Comparison of ENCODE assay signal across 8 cellular contexts in genomic region chr12:122981587-122982493, GRCh38. TPM values are rescaled to one million over a fixed set of nuclear protein-coding genes. Genes with fewer than 3 reads are reported as not detected.
DNase-seq lines count a peak whose midpoint lies in the region; ATAC-seq and TF ChIP-seq lines count a peak whose summit lies in the region.

No MANE protein-coding gene starts in this region.

- H3K27ac ChIP-seq in SK-N-SH (ENCODE audit: low read depth in 2 of 2, low read length in 1 of 2) (peak overlapping the region in 1 of 2 experiments; percentile 51; a peak in 2 of 4 replicates), iPS DF 6.9 (ENCODE audit: low read length) (no peak overlapping the region)

- peaks cover 60% of the 10 kb centered on the region; the same call in 1 of the 2 replicates for H3K79me2 ChIP-seq in SK-N-SH (ENCODE audit: insufficient read depth)

- H3K36me3 ChIP-seq in SK-N-SH (replicated peaks in 1 of 2; ENCODE audit: control insufficient read depth in 1 of 2, insufficient read depth in 2 of 2, low read length in 1 of 2), result peaks cover 0 to 25% of the 10 kb centered on the region in 2 experiments
- peaks cover 7% of the 10 kb centered on the region for H3K36me3 ChIP-seq in iPS DF 6.9 (ENCODE audit: control insufficient read depth, insufficient read depth, low read length)

- H3K4me1 ChIP-seq in SK-N-SH (ENCODE audit: control insufficient read depth in 1 of 2, insufficient read depth in 2 of 2, low read depth in 1 of 2, low read length in 1 of 2), result peaks cover 13 to 33% of the 10 kb centered on the region in 2 experiments; a peak in 3 of 4 replicates
- H3K4me1 ChIP-seq in iPS DF 6.9 (ENCODE audit: control insufficient read depth, insufficient read depth, low read length), result peaks cover 2% of the 10 kb centered on the region

- H3K27ac Mint-ChIP-seq in WTC11, result no peak overlapping the region
- H3K27ac Mint-ChIP-seq in stimulated activated naive B cell treated with anti-CD40 and anti-IgM and Interleukin-4, amounts not matched to agents 10 μg/mL and 1 μg/mL and 100 μg/mL, for 72 hours, result peak overlapping the region; percentile 96

- no peak overlapping the region for H2AFZ ChIP-seq in SK-N-SH (ENCODE audit: low read depth)

- POLR2A ChIA-PET in SK-N-SH (lab: Yijun Ruan, JAX), result interaction anchor here (0.8 to 1.0 kb wide), 2 partner anchors 13 to 250 kb away, joined by 3 read pairs; partner anchors contain the start of gene MPHOSPH9
- POLR2A ChIA-PET in WTC11 (lab: Charles Lee), result no interaction called here

- TF ChIP-seq CTCF in SK-N-SH (IDR thresholded peaks at IDR 0.05), result no peak
- TF ChIP-seq CTCF in WTC11 (IDR thresholded peaks at IDR 0.05), result no peak

- H3K9me2 ChIP-seq in SK-N-SH, result no peaks in the 10 kb centered on the region

- 79% methylated on average over 24 of the region's 26 CpGs for WGBS in SK-N-SH (ENCODE audit: low lambda C conversion rate)
- WGBS in iPS DF 6.9 (ENCODE audit: insufficient coverage, insufficient read length), result no CpG with 5 or more reads among the region's 26 CpGs

- H3K4me1 Mint-ChIP-seq in WTC11, result peaks cover 21% of the 10 kb centered on the region
- H3K4me1 Mint-ChIP-seq in stimulated activated naive B cell treated with anti-CD40 and anti-IgM and Interleukin-4, amounts not matched to agents 10 μg/mL and 1 μg/mL and 100 μg/mL, for 72 hours, result peaks cover 43 to 74% of the 10 kb centered on the region in 2 donors

- H3K4me3 ChIP-seq in SK-N-SH (ENCODE audit: low read depth in 2 of 2, low read length in 1 of 2), result peak overlapping the region; percentile 96
- peak overlapping the region; percentile 83; the same call in 1 of the 2 replicates for H3K4me3 ChIP-seq in iPS DF 6.9 (ENCODE audit: low read length)

- TF ChIP-seq EP300 in SK-N-SH (IDR thresholded peaks at IDR 0.05; ENCODE audit: borderline replicate concordance in 1 of 2, low read depth in 1 of 2, low read length in 1 of 2), result no peak

- peak overlapping the region; percentile 85 for H3K4me3 Mint-ChIP-seq in WTC11
- H3K4me3 Mint-ChIP-seq in stimulated activated naive B cell treated with anti-CD40 and anti-IgM and Interleukin-4, amounts not matched to agents 10 μg/mL and 1 μg/mL and 100 μg/mL, for 72 hours, result peak overlapping the region; percentile 87 to 91

- no peak for TF ChIP-seq RAD21 in SK-N-SH (IDR thresholded peaks at IDR 0.05; ENCODE audit: low read length)

- H3K4me2 ChIP-seq in SK-N-SH, result peak overlapping the region; percentile 96

- H3K27me3 Mint-ChIP-seq in WTC11 (ENCODE audit: low read depth), result no peaks in the 10 kb centered on the region
- H3K27me3 Mint-ChIP-seq in stimulated activated naive B cell treated with anti-CD40 and anti-IgM and Interleukin-4, amounts not matched to agents 10 μg/mL and 1 μg/mL and 100 μg/mL, for 72 hours, result no peaks in the 10 kb centered on the region

- H3F3A ChIP-seq in SK-N-SH (replicated peaks; ENCODE audit: insufficient read depth), result peaks cover 7% of the 10 kb centered on the region

- H4K20me1 ChIP-seq in SK-N-SH (ENCODE audit: insufficient read depth), result peaks cover 10% of the 10 kb centered on the region; the same call in 1 of the 2 replicates

- H3K9me3 Mint-ChIP-seq in WTC11, result no peaks in the 10 kb centered on the region
- H3K9me3 Mint-ChIP-seq in stimulated activated naive B cell treated with anti-CD40 and anti-IgM and Interleukin-4, amounts not matched to agents 10 μg/mL and 1 μg/mL and 100 μg/mL, for 72 hours, result no peaks in the 10 kb centered on the region

- ATAC-seq in SK-N-SH treated with all-trans-retinoic acid at 6 μM for 48 hours (no peak), WTC11 (no peak)
- ATAC-seq in stimulated activated naive B cell treated with anti-CD40 and anti-IgM and Interleukin-4, amounts not matched to agents 10 μg/mL and 1 μg/mL and 100 μg/mL, for 72 hours (replicated peaks), result no peak

- peaks cover 4% of the 10 kb centered on the region; the same call in 1 of the 2 replicates for H3K36me3 Mint-ChIP-seq in WTC11
- peaks cover 42 to 49% of the 10 kb centered on the region in 2 donors for H3K36me3 Mint-ChIP-seq in stimulated activated naive B cell treated with anti-CD40 and anti-IgM and Interleukin-4, amounts not matched to agents 10 μg/mL and 1 μg/mL and 100 μg/mL, for 72 hours

- H3K27me3 ChIP-seq in SK-N-SH (ENCODE audit: insufficient read depth), result no peaks in the 10 kb centered on the region
- no peaks in the 10 kb centered on the region for H3K27me3 ChIP-seq in iPS DF 6.9 (ENCODE audit: control insufficient read depth, insufficient read depth, low read length)

- no peaks in the 10 kb centered on the region for H3K9me3 ChIP-seq in SK-N-SH
- H3K9me3 ChIP-seq in iPS DF 6.9 (ENCODE audit: control insufficient read depth, insufficient read depth, low read length), result no peaks in the 10 kb centered on the region

- CTCF ChIA-PET in SK-N-SH (lab: Yijun Ruan, JAX) (interaction anchor here (0.6 to 5.0 kb wide), 6 partner anchors 11 to 292 kb away, joined by 3 to 25 read pairs (median 3); no protein-coding TSS in a partner anchor), WTC11 (lab: Charles Lee) (interaction anchor here (0.9 to 2.1 kb wide), 3 partner anchors 114 to 256 kb away, joined by 3 to 5 read pairs (median 4); no protein-coding TSS in a partner anchor)

- DNase-seq in SK-N-SH, result no peak
- DNase-seq in WTC11 (ENCODE audit: low spot score), result no peak
- no peak for DNase-seq in iPS DF 6.9 (ENCODE audit: low read depth, low spot score)
- no peak for DNase-seq in stimulated activated naive B cell treated with anti-CD40 and anti-IgM and Interleukin-4, amounts not matched to agents 10 μg/mL and 1 μg/mL and 100 μg/mL, for 72 hours
- DNase-seq in NCI-H2029 (lab: John Stamatoyannopoulos, UW), result no peak
- no peak for DNase-seq in HK-2 (ENCODE audit: unreplicated experiment)
- no peak for DNase-seq in GOT3 (lab: John Stamatoyannopoulos, UW)

- H3K9ac ChIP-seq in SK-N-SH, result peak overlapping the region; percentile 92

TF ChIP-seq in SK-N-SH, 30 proteins besides CTCF, POLR2A, EP300 and RAD21:
- TF ChIP-seq MEF2A (IDR thresholded peaks at IDR 0.05; ENCODE audit: borderline replicate concordance, low read depth) (no peak), RXRA (IDR thresholded peaks at IDR 0.05; ENCODE audit: borderline replicate concordance, low read depth) (no peak), FOXM1 (IDR thresholded peaks at IDR 0.05; ENCODE audit: low read depth) (no peak), USF2 (IDR thresholded peaks at IDR 0.05; ENCODE audit: borderline replicate concordance, low read depth, low read length) (no peak), FOXJ3 (CRISPR knock-in tag; IDR thresholded peaks at IDR 0.05) (no peak)
TF ChIP-seq in SK-N-SH: peak in this region for 0.

TF ChIP-seq in SK-N-SH treated with all-trans-retinoic acid at 6 μM for 48 hours, 23 proteins besides CTCF, POLR2A, EP300 and RAD21 (continues in another document):
- TF ChIP-seq TOX (CRISPR knock-in tag; IDR thresholded peaks at IDR 0.05; ENCODE audit: borderline replicate concordance) (no peak), PATZ1 (CRISPR knock-in tag; IDR thresholded peaks at IDR 0.05; ENCODE audit: borderline replicate concordance) (no peak), ESRRG (CRISPR knock-in tag; IDR thresholded peaks at IDR 0.05) (no peak)

TF ChIP-seq in WTC11, 78 proteins besides CTCF, POLR2A, EP300 and RAD21 (continues in another document):
- TF ChIP-seq, protein P1, sequence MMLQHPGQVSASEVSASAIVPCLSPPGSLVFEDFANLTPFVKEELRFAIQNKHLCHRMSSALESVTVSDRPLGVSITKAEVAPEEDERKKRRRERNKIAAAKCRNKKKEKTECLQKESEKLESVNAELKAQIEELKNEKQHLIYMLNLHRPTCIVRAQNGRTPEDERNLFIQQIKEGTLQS (CRISPR knock-in tag; conservative IDR thresholded peaks at IDR 0.05), result no peak
- TF ChIP-seq, protein P2, sequence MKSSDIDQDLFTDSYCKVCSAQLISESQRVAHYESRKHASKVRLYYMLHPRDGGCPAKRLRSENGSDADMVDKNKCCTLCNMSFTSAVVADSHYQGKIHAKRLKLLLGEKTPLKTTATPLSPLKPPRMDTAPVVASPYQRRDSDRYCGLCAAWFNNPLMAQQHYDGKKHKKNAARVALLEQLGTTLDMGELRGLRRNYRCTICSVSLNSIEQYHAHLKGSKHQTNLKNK (CRISPR knock-in tag; IDR thresholded peaks at IDR 0.05), result no peak
- TF ChIP-seq MAX (CRISPR knock-in tag; IDR thresholded peaks at IDR 0.05) (no peak), ZNF396 (CRISPR knock-in tag; IDR thresholded peaks at IDR 0.05; ENCODE audit: borderline replicate concordance) (no peak), NR2C2 (CRISPR knock-in tag; IDR thresholded peaks at IDR 0.05) (no peak), USF2 (CRISPR knock-in tag; IDR thresholded peaks at IDR 0.05) (no peak), ATF1 (CRISPR knock-in tag; IDR thresholded peaks at IDR 0.05) (no peak)

RNA-seq across cellular contexts. Expression of gene ARL6IP4, which starts 1.4 kb away (rescaled TPM):
- 321 and 370 TPM in 2 replicates for polyA plus RNA-seq in SK-N-SH (2012; rRNA removed)
- polyA plus RNA-seq in SK-N-SH (2012; cell fraction: cytosol; rRNA removed), result 311 and 326 TPM in 2 replicates
- polyA plus RNA-seq in SK-N-SH (2012; cell fraction: nucleus; rRNA removed), result 430 and 534 TPM in 2 replicates
- 133 to 150 TPM (median 146 TPM) in 3 replicates for total RNA-seq in WTC11 (2021)

RNA-seq across cellular contexts. Expression of gene OGFOD2, which starts 6.8 kb away (rescaled TPM):
- 22.0 and 25.6 TPM in 2 replicates for polyA plus RNA-seq in SK-N-SH (2012; rRNA removed)
- 7.8 and 13.0 TPM in 2 replicates for polyA plus RNA-seq in SK-N-SH (2012; cell fraction: cytosol; rRNA removed)
- 110 and 155 TPM in 2 replicates for polyA plus RNA-seq in SK-N-SH (2012; cell fraction: nucleus; rRNA removed)
- total RNA-seq in WTC11 (2021), result 17.3 to 28.1 TPM (median 23.9 TPM) in 3 replicates

RNA-seq across cellular contexts. Expression of gene ABCB9, which starts 15.6 kb away (rescaled TPM):
- polyA plus RNA-seq in SK-N-SH (2012; rRNA removed), result 6.2 and 7.6 TPM in 2 replicates
- 1.9 and 3.6 TPM in 2 replicates for polyA plus RNA-seq in SK-N-SH (2012; cell fraction: cytosol; rRNA removed)
- polyA plus RNA-seq in SK-N-SH (2012; cell fraction: nucleus; rRNA removed), result 14.0 and 14.7 TPM in 2 replicates
- total RNA-seq in WTC11 (2021), result 4.8 to 6.3 TPM (median 5.8 TPM) in 3 replicates
